24 cellular contexts compared by ENCODE assay signal in the genomic region with DNA sequence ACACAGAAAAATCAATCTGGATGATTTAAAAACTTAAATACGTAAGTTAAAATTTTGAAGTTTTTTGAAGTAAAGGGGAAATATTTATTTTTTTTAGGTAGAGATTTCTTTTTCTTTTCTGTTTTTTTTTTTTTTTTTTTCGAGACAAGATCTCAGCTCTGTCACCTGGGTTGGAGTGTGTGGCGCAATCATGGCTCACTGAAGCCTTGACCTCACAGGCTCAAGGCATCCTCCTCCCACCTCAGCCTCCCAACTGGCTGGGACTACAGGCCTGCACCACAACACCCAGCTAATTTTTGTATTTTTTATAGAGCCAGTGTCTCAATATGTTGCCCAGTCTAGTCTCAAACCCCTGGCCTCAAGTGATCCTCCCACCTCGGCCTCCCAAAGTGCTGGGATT.
"Had no signal": no experiment of that assay in that cellular context is flagged by ENCODE, and none has a peak within 500 bp of the region (broad histone marks: within the 10 kb centered on the region; RNA-seq: fewer than 3 reads in every experiment).

No MANE protein-coding gene starts in this region.

- H3K36me3 ChIP-seq: MG63, Peyer's patch, SJCRH30 had no signal

- H3K4me1 ChIP-seq: Peyer's patch, SJCRH30 had no signal

- H2AFZ ChIP-seq: PC-9 had no signal

- DNase-seq: Karpas-422, KG1, MG63, NCI-H1092, NCI-H1105 treated with DMSO at 0.1 percent for 48 hours, NCI-H1417 treated with DMSO at 0.1 percent for 48 hours, NCI-H146, NCI-H1694 treated with DMSO at 0.1 percent for 48 hours, NCI-H1930, NCI-H2081, NCI-H2107, NCI-H2227 treated with DMSO at 0.1 percent for 48 hours, NCI-H524, NCI-H526 treated with DMSO at 0.1 percent for 48 hours, NCI-H748 treated with DMSO at 0.1 percent for 48 hours, OCI-M1, PC-9, Peyer's patch, SHP77 treated with DMSO at 0.1 percent for 48 hours, SJCRH30 had no signal

- ATAC-seq: Right ventricle myocardium inferior, SK-N-SH treated with all-trans-retinoic acid at 6 μM for 48 hours had no signal

- H3K9me3 ChIP-seq: MG63, Peyer's patch, SJCRH30 had no signal

- H3K27ac ChIP-seq: HL-60, PC-9, Peyer's patch, SJCRH30 had no signal

- H3K4me2 ChIP-seq: PC-9 had no signal

- H3K27me3 ChIP-seq: Peyer's patch, SJCRH30 had no signal

- H3K4me3 ChIP-seq: MG63, PC-9, Peyer's patch, SJCRH30 had no signal

- FAIRE-seq: HTR-8/SVneo had no signal
